Comparison of ENCODE assay signal across 23 cellular contexts in the genomic region with DNA sequence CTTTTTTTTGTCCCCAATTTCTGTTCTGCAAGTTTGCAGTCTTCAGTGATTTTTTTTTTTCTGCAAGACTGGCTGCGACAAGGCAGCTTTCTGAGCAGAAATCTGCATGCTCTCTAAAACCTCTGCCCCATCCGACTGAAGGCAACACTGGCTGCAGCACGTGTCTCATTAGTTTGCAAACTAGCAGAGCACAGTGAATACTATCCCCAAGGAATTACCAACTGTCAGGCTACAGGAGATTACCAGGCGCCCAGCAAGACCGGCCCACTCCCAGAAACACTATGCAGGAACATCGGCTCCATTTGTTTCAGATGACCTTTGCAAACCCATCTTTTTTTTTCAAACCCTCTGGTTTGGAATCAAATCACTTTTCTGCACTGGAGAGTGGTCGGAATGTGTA.
"Had no signal": no experiment of that assay in that cellular context is flagged by ENCODE, and none has a peak within 500 bp of the region (broad histone marks: within the 10 kb centered on the region; RNA-seq: fewer than 3 reads in every experiment).

No MANE protein-coding gene starts in this region.

- H3K4me2 ChIP-seq: KMS-11, SK-N-SH had no signal

- DNase-seq: Kasumi-1, MM.1S, NCI-H1092 treated with DMSO at 0.1 percent for 48 hours, NCI-H1417, NCI-H1436 treated with DMSO at 0.1 percent for 48 hours, NCI-H1694 treated with DMSO at 0.1 percent for 48 hours, NCI-H1930, NCI-H2081 treated with DMSO at 0.1 percent for 48 hours, NCI-H2171, NCI-H226, NCI-H446, NCI-H510A, NCI-H524 treated with DMSO at 0.1 percent for 48 hours, Right ventricle myocardium superior, RPMI8226, SIG-M5, SW 1271 had no signal

- H3K27ac Mint-ChIP-seq: IgD-negative memory B cell had no signal

- H3K9me3 ChIP-seq: SJSA1, SK-N-SH had no signal

- H3K9me3 Mint-ChIP-seq: IgD-negative memory B cell had no signal

- H3K4me3 ChIP-seq: K562, SJSA1 had no signal

- H3K36me3 ChIP-seq: SJSA1 had no signal

- H3K4me3 Mint-ChIP-seq: IgD-negative memory B cell had no signal

- H3K36me3 Mint-ChIP-seq: IgD-negative memory B cell had no signal

- H3K27ac ChIP-seq: HL-60, KMS-11, SJSA1 had no signal

- H3K4me1 Mint-ChIP-seq: IgD-negative memory B cell had no signal

- H3K9me2 ChIP-seq: SK-N-SH had no signal
